ENCODE assay signal across 1 cellular context in genomic region chr7:158430308-158431034, GRCh38.
TF ChIP-seq lines count a peak whose summit lies in the region.

No MANE protein-coding gene starts in this region.

TF ChIP-seq in SK-N-SH treated with all-trans-retinoic acid at 6 μM for 48 hours, 23 proteins besides CTCF, POLR2A, EP300 and RAD21 (continued from another document):
- TF ChIP-seq, protein P1, sequence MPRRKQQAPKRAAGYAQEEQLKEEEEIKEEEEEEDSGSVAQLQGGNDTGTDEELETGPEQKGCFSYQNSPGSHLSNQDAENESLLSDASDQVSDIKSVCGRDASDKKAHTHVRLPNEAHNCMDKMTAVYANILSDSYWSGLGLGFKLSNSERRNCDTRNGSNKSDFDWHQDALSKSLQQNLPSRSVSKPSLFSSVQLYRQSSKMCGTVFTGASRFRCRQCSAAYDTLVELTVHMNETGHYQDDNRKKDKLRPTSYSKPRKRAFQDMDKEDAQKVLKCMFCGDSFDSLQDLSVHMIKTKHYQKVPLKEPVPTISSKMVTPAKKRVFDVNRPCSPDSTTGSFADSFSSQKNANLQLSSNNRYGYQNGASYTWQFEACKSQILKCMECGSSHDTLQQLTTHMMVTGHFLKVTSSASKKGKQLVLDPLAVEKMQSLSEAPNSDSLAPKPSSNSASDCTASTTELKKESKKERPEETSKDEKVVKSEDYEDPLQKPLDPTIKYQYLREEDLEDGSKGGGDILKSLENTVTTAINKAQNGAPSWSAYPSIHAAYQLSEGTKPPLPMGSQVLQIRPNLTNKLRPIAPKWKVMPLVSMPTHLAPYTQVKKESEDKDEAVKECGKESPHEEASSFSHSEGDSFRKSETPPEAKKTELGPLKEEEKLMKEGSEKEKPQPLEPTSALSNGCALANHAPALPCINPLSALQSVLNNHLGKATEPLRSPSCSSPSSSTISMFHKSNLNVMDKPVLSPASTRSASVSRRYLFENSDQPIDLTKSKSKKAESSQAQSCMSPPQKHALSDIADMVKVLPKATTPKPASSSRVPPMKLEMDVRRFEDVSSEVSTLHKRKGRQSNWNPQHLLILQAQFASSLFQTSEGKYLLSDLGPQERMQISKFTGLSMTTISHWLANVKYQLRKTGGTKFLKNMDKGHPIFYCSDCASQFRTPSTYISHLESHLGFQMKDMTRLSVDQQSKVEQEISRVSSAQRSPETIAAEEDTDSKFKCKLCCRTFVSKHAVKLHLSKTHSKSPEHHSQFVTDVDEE (CRISPR knock-in tag; IDR thresholded peaks at IDR 0.05) = no peak
- TF ChIP-seq, protein P2, sequence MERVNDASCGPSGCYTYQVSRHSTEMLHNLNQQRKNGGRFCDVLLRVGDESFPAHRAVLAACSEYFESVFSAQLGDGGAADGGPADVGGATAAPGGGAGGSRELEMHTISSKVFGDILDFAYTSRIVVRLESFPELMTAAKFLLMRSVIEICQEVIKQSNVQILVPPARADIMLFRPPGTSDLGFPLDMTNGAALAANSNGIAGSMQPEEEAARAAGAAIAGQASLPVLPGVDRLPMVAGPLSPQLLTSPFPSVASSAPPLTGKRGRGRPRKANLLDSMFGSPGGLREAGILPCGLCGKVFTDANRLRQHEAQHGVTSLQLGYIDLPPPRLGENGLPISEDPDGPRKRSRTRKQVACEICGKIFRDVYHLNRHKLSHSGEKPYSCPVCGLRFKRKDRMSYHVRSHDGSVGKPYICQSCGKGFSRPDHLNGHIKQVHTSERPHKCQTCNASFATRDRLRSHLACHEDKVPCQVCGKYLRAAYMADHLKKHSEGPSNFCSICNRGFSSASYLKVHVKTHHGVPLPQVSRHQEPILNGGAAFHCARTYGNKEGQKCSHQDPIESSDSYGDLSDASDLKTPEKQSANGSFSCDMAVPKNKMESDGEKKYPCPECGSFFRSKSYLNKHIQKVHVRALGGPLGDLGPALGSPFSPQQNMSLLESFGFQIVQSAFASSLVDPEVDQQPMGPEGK (CRISPR knock-in tag; IDR thresholded peaks at IDR 0.05; ENCODE audit: borderline replicate concordance) = no peak
- TF ChIP-seq CSDC2 (CRISPR knock-in tag; IDR thresholded peaks at IDR 0.05) (no peak), ISL1 (CRISPR knock-in tag; IDR thresholded peaks at IDR 0.05) (no peak), ZFP3 (CRISPR knock-in tag; IDR thresholded peaks at IDR 0.05) (no peak), ZNF70 (CRISPR knock-in tag; IDR thresholded peaks at IDR 0.05) (no peak), OSR1 (CRISPR knock-in tag; IDR thresholded peaks at IDR 0.05) (no peak), SNAI2 (CRISPR knock-in tag; IDR thresholded peaks at IDR 0.05) (no peak), PPARA (CRISPR knock-in tag; IDR thresholded peaks at IDR 0.05; ENCODE audit: borderline replicate concordance) (no peak), RARB (CRISPR knock-in tag; IDR thresholded peaks at IDR 0.05) (no peak), ARNTL (CRISPR knock-in tag; IDR thresholded peaks at IDR 0.05; ENCODE audit: borderline replicate concordance, low read depth) (no peak), POU6F1 (CRISPR knock-in tag; IDR thresholded peaks at IDR 0.05; ENCODE audit: borderline replicate concordance, low read depth) (no peak), TOX (CRISPR knock-in tag; IDR thresholded peaks at IDR 0.05; ENCODE audit: borderline replicate concordance) (no peak), ZC3H10 (CRISPR knock-in tag; IDR thresholded peaks at IDR 0.05) (no peak), ZFP30 (CRISPR knock-in tag; IDR thresholded peaks at IDR 0.05) (no peak), ESRRG (CRISPR knock-in tag; IDR thresholded peaks at IDR 0.05) (no peak)
